20 cellular contexts compared by ENCODE assay signal in genomic region chr14:96565811-96566210, GRCh38.
"Had no signal": no experiment of that assay in that cellular context is flagged by ENCODE, and none has a peak within 500 bp of the region (broad histone marks: within the 10 kb centered on the region; RNA-seq: fewer than 3 reads in every experiment).

No MANE protein-coding gene starts in this region.

- H3K9me3 Mint-ChIP-seq: nephron, T-cell had no signal

- H3K27ac ChIP-seq: ascending aorta, left ventricle myocardium inferior, skin epidermis had no signal

- H3K27me3 ChIP-seq: ascending aorta, dorsolateral prefrontal cortex had no signal

- H3K9me3 ChIP-seq: ascending aorta, left ventricle myocardium inferior had no signal

- H3K4me3 Mint-ChIP-seq: nephron, T-cell had no signal

- ATAC-seq: T-cell had no signal

- H3K27me3 Mint-ChIP-seq: T-cell had no signal

- H3K4me1 ChIP-seq: ascending aorta, left ventricle myocardium inferior had no signal

- DNase-seq: activated CD4-positive, alpha-beta T cell treated with anti-CD3 and anti-CD28 coated beads, Interleukin-2, amount 50 U/mL, for 48 hours; activated CD4-positive, CD25-positive, alpha-beta regulatory T cell treated with anti-CD3 and anti-CD28 coated beads, Interleukin-2, amount 50 U/mL, for 72 hours; activated gamma-delta T cell; activated T-cell treated with anti-CD3 and anti-CD28 coated beads, Interleukin-2, amount 50 U/mL, for 1 hour; dorsolateral prefrontal cortex; erythroblast; hippocampal formation; kidney; left ventricle myocardium inferior; occipital lobe; stimulated activated CD4-positive, alpha-beta T cell treated with anti-CD3 and anti-CD28 coated beads, Interleukin-15, amount 100 ng/mL, for 24 hours; stimulated activated CD4-positive, alpha-beta T cell treated with anti-CD3 and anti-CD28 coated beads, Interleukin-4, amount 100 ng/mL, for 24 hours; stimulated activated naive CD4-positive, alpha-beta T cell treated with Interleukin-2 at 50 U/mL for 16 hours; T-cell; T1000; trophoblast cell had no signal

- H3K4me3 ChIP-seq: ascending aorta, dorsolateral prefrontal cortex, left ventricle myocardium inferior, skin epidermis had no signal

- H3K27ac Mint-ChIP-seq: T-cell had no signal

- FAIRE-seq: bronchial epithelial cell, kidney had no signal
